8 cellular contexts compared by ENCODE assay signal in the genomic region with DNA sequence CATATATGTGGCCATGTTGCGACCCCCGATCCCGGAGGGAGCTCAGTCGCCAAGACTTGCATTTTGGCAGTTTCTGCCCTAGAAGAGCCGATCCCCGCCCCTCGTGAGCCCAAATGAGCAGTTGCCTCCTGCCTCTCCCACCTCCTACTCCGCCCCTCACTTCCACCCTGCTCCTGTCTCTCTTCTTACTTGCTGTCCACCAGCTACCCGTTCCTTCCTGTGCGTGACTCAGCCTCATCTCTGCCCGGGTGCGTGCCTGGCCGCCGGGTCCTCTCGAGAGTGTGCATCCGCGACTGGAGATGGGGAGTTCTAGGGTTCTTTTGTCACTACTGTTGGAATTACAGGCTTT. TPM values are rescaled to one million over a fixed set of nuclear protein-coding genes. Genes with fewer than 3 reads are reported as not detected.
DNase-seq lines count a peak whose midpoint lies in the region; ATAC-seq and TF ChIP-seq lines count a peak whose summit lies in the region.

No MANE protein-coding gene starts in this region.

- peaks cover 5% of the 10 kb centered on the region for H3K36me3 ChIP-seq in CD8-positive, alpha-beta T cell (ENCODE audit: insufficient read depth, low read length)

- CTCF ChIA-PET in CD8-positive, alpha-beta T cell (lab: Charles Lee), result no interaction called here

- peaks cover 53% of the 10 kb centered on the region for H3K4me1 ChIP-seq in CD8-positive, alpha-beta T cell (ENCODE audit: insufficient read depth, low read length)
- H3K4me1 ChIP-seq in foreskin keratinocyte, result peaks cover 23% of the 10 kb centered on the region

- no peaks in the 10 kb centered on the region for H3K27me3 ChIP-seq in CD8-positive, alpha-beta T cell (ENCODE audit: insufficient read depth, low read length)
- no peaks in the 10 kb centered on the region for H3K27me3 ChIP-seq in foreskin keratinocyte

- H3K9me3 ChIP-seq in CD8-positive, alpha-beta T cell (ENCODE audit: low read length), result no peaks in the 10 kb centered on the region

- intact Hi-C loops in CD8-positive, alpha-beta T cell (cut with DNase I, micrococcal nuclease), result loop anchor here (2.0 to 10.0 kb wide), 6 partner anchors 168 to 1658 kb away; a partner anchor contains a TSS

- TF ChIP-seq CTCF in CD8-positive, alpha-beta T cell (IDR thresholded peaks at IDR 0.05), result no peak
- no peak for TF ChIP-seq CTCF in foreskin keratinocyte (conservative IDR thresholded peaks at IDR 0.05)

- peaks cover 45% of the 10 kb centered on the region for H3K36me3 Mint-ChIP-seq in CD8-positive, alpha-beta T cell

- peak overlapping the region; percentile 95 for H3K27ac Mint-ChIP-seq in CD8-positive, alpha-beta T cell

- peaks cover 8% of the 10 kb centered on the region for H3K9me3 Mint-ChIP-seq in CD8-positive, alpha-beta T cell

- peak; percentile 39 to 85 (median 67) for DNase-seq in CD8-positive, alpha-beta T cell
- peak; percentile 27 for DNase-seq in SIG-M5 (lab: John Stamatoyannopoulos, UW)
- peak; percentile 75 for DNase-seq in activated gamma-delta T cell treated with Interleukin-2 at 50 U/mL for 16 hours
- peak; percentile 61 to 74 for DNase-seq in foreskin keratinocyte
- peak; percentile 60 for DNase-seq in non-pigmented ciliary epithelial cell (ENCODE audit: low read depth)
- DNase-seq in superior temporal gyrus (ENCODE audit: extremely low spot score), result peak; percentile 9

- peak overlapping the region; percentile 86 for H3K4me3 ChIP-seq in CD8-positive, alpha-beta T cell (ENCODE audit: low read depth, low read length)

- peak overlapping the region; percentile 93 for H3K4me3 Mint-ChIP-seq in CD8-positive, alpha-beta T cell

- ATAC-seq in CD8-positive, alpha-beta T cell, result peak; percentile 72
- ATAC-seq in GM19372 (IDR thresholded peaks at IDR 0.05; ENCODE audit: low read depth, unreplicated experiment), result peak; percentile 76
- ATAC-seq in HG03520 (IDR thresholded peaks at IDR 0.05; ENCODE audit: unreplicated experiment), result peak; percentile 55
- ATAC-seq in foreskin keratinocyte, result peak; percentile 95

- H3K27ac ChIP-seq in CD8-positive, alpha-beta T cell (ENCODE audit: low read depth, low read length), result peak overlapping the region; percentile 85
- peak overlapping the region; percentile 83 for H3K27ac ChIP-seq in foreskin keratinocyte

- H3K4me1 Mint-ChIP-seq in CD8-positive, alpha-beta T cell (ENCODE audit: low read depth), result peaks cover 61% of the 10 kb centered on the region

- H3K27me3 Mint-ChIP-seq in CD8-positive, alpha-beta T cell (ENCODE audit: low read depth), result no peaks in the 10 kb centered on the region

- POLR2A ChIA-PET in CD8-positive, alpha-beta T cell (lab: Charles Lee), result interaction anchor here (0.5 kb wide), 1 partner anchor 491 kb away, joined by 3 read pairs; a partner anchor contains a TSS

RNA-seq across cellular contexts. Expression of a gene that starts 0.6 kb away (rescaled TPM):
- 10 to 100 TPM; 74.4 to 78.1 TPM for total RNA-seq in CD8-positive, alpha-beta T cell
- 28.5 and 30.4 TPM in 2 replicates for total RNA-seq in foreskin keratinocyte
- 4.4 and 6.1 TPM in 2 replicates for polyA plus RNA-seq in foreskin keratinocyte

Comparison
In these comparisons a context has a peak if more than half of its experiments do, and no peak if none do; other contexts are left out.
1. Peak in every context shown above with its lines: DNase-seq, ATAC-seq, H3K4me3 ChIP-seq and H3K27ac ChIP-seq.
2. DNase-seq: peak in every context shown above with its lines; median percentile 75 in activated gamma-delta T cell treated with Interleukin-2 at 50 U/mL for 16 hours; 68 in foreskin keratinocyte; 67 in CD8-positive, alpha-beta T cell; 60 in non-pigmented ciliary epithelial cell; 27 in SIG-M5; 9 in superior temporal gyrus.